In the genomic region with DNA sequence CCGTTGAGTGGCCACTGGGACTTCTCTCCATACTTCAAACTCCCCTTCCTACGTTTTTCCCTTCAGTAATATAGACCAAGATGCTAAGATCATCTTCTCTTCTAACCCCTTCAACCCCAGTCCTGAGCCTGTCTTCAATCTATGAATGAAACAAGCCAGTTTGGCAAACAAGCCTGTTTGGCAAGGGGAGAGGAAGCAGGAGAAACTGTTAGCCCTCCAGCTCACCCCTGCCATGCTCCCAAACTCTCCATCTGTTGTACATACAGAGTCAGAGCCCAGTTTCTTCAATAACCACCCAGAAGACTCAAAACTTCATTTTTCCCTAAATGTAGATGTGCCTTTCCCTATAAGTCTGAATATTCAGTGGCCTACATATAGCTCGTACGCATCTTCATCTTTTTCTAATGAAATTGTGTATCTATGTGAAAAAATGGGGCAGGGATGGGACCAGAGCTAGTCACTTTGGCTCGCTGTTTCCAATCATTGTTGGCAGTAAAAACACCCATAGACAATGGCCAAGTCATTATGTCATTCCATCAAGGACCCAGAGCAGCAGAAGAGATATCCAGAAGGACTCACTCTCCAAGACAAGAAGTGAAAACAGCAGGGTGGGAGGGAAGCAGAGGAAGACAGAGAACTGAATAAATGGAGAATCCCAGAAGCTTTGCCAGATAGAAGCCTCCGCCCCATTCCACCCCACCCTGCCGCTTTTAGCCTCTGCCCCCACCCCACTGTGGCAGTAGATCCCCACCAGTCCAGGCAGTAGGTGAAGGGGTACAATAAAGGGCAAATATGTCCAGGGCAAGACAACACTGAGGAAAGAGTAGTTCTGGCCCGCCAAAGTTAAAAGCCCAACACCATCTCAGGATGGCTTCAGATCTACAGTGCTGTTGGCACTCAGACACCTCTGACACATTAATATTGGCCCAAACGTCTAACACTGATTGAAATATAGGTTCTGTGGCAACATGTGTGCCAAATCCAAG, we compare ENCODE assay signal across 18 cellular contexts.
DNase-seq lines count a peak whose midpoint lies in the region; ATAC-seq and TF ChIP-seq lines count a peak whose summit lies in the region.
"Had no signal": no experiment of that assay in that cellular context is flagged by ENCODE, and none has a peak within 500 bp of the region (broad histone marks: within the 10 kb centered on the region; RNA-seq: fewer than 3 reads in every experiment).

No MANE protein-coding gene starts in this region.

- H3K4me1 ChIP-seq in HEK293 (ENCODE audit: control insufficient read depth, insufficient read depth, low read length) (no peaks in the 10 kb centered on the region), right cardiac atrium (ENCODE audit: control insufficient read depth, insufficient read depth, low read length) (peaks cover 7% of the 10 kb centered on the region)
- H3K4me1 ChIP-seq: Caco-2 had no signal

- no peaks in the 10 kb centered on the region for H3K9me3 ChIP-seq in HEK293 (ENCODE audit: control insufficient read depth, insufficient read depth, low read depth, low read length)
- H3K9me3 ChIP-seq in right cardiac atrium (ENCODE audit: control insufficient read depth, low read length): no peaks in the 10 kb centered on the region
- H3K9me3 ChIP-seq: Caco-2 had no signal

- no peaks in the 10 kb centered on the region for H3K9me3 Mint-ChIP-seq in activated naive CD8-positive, alpha-beta T cell treated with anti-CD3 and anti-CD28 coated beads for 36 hours

- CTCF ChIA-PET in HEK293 (lab: Yijun Ruan, JAX): no interaction called here

- DNase-seq in G401 (ENCODE audit: low spot score) (peak; percentile 93), dorsolateral prefrontal cortex (peak in 1 of 10 donors; percentile 74), right cardiac atrium (peak in 1 of 3 donors; percentile 56), GM10266 (ENCODE audit: extremely low spot score) (no peak)
- no peak for DNase-seq in activated naive CD8-positive, alpha-beta T cell treated with anti-CD3 and anti-CD28 coated beads for 36 hours
- DNase-seq in stimulated activated CD4-positive, alpha-beta T cell treated with anti-CD3 and anti-CD28 coated beads, Interleukin-12 subunit alpha, Interleukin-12 subunit beta, amount 100 ng/mL, for 4 hours: no peak
- DNase-seq: ACHN, AML-193, Caco-2, DMS79, NCI-H1436, NCI-H2029, NCI-H2171 had no signal

- H3K27me3 ChIP-seq in dorsolateral prefrontal cortex (no peaks in the 10 kb centered on the region), right cardiac atrium (ENCODE audit: control insufficient read depth, insufficient read depth) (no peaks in the 10 kb centered on the region)

- WGBS in right cardiac atrium: 60% methylated on average over 9 of the region's 9 CpGs

- no peaks in the 10 kb centered on the region for H3K36me3 ChIP-seq in HEK293 (ENCODE audit: control insufficient read depth in 2 of 2, insufficient read depth in 1 of 2, low read length in 2 of 2)

- ATAC-seq in right cardiac atrium: peak; percentile 71 to 82
- ATAC-seq: K562, Panc1 had no signal

- intact Hi-C loops in dorsolateral prefrontal cortex (cut with DNase I): no loop called here
- intact Hi-C loops in right cardiac atrium (cut with DNase I): no loop called here

- H3K4me3 ChIP-seq in HEK293 (ENCODE audit: low read depth, low read length): no peak overlapping the region
- no peak overlapping the region for H3K4me3 ChIP-seq in dorsolateral prefrontal cortex
- H3K4me3 ChIP-seq in right cardiac atrium (ENCODE audit: low read length): no peak overlapping the region
- H3K4me3 ChIP-seq: K562, SK-N-MC had no signal

- H3K36me3 Mint-ChIP-seq in activated naive CD8-positive, alpha-beta T cell treated with anti-CD3 and anti-CD28 coated beads for 36 hours: no peaks in the 10 kb centered on the region
- H3K36me3 Mint-ChIP-seq: CD14-positive monocyte had no signal

- no peaks in the 10 kb centered on the region for H3K4me1 Mint-ChIP-seq in activated naive CD8-positive, alpha-beta T cell treated with anti-CD3 and anti-CD28 coated beads for 36 hours

- no peak overlapping the region for H3K27ac Mint-ChIP-seq in activated naive CD8-positive, alpha-beta T cell treated with anti-CD3 and anti-CD28 coated beads for 36 hours

- TF ChIP-seq CTCF in HEK293 (tag by site-specific recombination; IDR thresholded peaks at IDR 0.05) (no peak), dorsolateral prefrontal cortex (IDR thresholded peaks at IDR 0.05 in 54 of 56, conservative IDR thresholded peaks at IDR 0.05 in 2 of 56; ENCODE audit: low read depth in 1 of 56, partially characterized antibody in 56 of 56) (no peak), GM10266 (IDR thresholded peaks at IDR 0.05; ENCODE audit: control insufficient read depth, insufficient read depth, low read depth, missing control alignments) (no peak)

- H3K4me3 Mint-ChIP-seq in activated naive CD8-positive, alpha-beta T cell treated with anti-CD3 and anti-CD28 coated beads for 36 hours: no peak overlapping the region
- H3K4me3 Mint-ChIP-seq: CD14-positive monocyte had no signal

- POLR2A ChIA-PET in HEK293 (lab: Yijun Ruan, JAX): no interaction called here

- no peak overlapping the region for H3K27ac ChIP-seq in HEK293 (ENCODE audit: extremely low read depth, low read depth, low read length)
- peak overlapping the region in 49 of 59 donors; percentile 5 to 99 (median 47) for H3K27ac ChIP-seq in dorsolateral prefrontal cortex
- H3K27ac ChIP-seq in right cardiac atrium (ENCODE audit: low read length): no peak overlapping the region
- H3K27ac ChIP-seq: SK-N-MC had no signal

- peaks cover 5% of the 10 kb centered on the region for H3K27me3 Mint-ChIP-seq in activated naive CD8-positive, alpha-beta T cell treated with anti-CD3 and anti-CD28 coated beads for 36 hours

- in situ Hi-C loops in G401 (cut with HindIII; ENCODE audit: low sequenced_read_pairs): no loop called here

TF ChIP-seq in HEK293, 187 proteins besides CTCF, POLR2A, EP300 and RAD21:
- TF ChIP-seq, protein P1, sequence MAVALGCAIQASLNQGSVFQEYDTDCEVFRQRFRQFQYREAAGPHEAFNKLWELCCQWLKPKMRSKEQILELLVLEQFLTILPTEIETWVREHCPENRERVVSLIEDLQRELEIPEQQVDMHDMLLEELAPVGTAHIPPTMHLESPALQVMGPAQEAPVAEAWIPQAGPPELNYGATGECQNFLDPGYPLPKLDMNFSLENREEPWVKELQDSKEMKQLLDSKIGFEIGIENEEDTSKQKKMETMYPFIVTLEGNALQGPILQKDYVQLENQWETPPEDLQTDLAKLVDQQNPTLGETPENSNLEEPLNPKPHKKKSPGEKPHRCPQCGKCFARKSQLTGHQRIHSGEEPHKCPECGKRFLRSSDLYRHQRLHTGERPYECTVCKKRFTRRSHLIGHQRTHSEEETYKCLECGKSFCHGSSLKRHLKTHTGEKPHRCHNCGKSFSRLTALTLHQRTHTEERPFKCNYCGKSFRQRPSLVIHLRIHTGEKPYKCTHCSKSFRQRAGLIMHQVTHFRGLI (tag by site-specific recombination; IDR thresholded peaks at IDR 0.05): peak; percentile 65; the same call in 1 of the 2 replicates
- TF ChIP-seq ZNF639 (tag by site-specific recombination; IDR thresholded peaks at IDR 0.05): no peak

Comparison
In these comparisons a context has a peak if more than half of its experiments do, and no peak if none do; other contexts are left out.
1. H3K27ac ChIP-seq: peak in dorsolateral prefrontal cortex (49 of 59); none in HEK293 (single experiment) and right cardiac atrium (single experiment).